In the genomic region with DNA sequence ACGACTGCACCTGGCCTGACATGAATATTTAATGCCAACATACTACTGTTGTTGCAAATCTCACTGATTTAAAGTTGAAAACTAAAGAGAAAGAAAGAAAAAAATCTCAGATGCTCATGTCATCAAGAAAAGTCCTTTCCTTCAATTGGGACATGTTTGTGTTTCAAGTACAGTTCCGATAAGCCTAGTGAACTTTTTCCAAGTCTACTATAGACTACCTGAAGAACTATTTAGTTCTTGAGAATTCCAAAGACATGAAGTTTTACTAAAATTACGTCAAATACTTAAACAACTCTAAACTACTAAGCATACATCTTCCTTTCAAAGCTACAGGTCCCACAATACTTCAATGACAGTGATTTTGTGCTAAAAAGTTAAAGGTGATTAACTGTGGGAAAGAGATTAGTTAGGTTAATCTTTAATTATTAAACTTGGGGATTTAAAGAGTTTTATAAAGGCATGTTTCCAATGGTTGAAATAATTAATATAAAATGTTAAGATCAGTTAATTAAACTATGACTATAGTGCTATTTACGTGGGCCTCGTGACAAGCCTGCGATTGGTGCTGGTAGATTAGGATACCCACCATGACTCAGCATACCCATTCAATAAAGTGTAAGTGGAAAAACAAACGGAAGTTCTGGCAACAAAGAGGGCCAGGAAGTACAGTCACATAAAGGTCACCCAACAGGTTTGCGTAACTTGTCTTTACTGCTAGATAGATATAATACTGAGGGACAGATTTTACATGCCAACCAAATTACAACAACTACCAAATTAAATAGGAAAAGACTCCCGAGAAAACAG, we compare ENCODE assay signal across 1 cellular context.
TF ChIP-seq lines count a peak whose summit lies in the region.

No MANE protein-coding gene starts in this region.

TF ChIP-seq in HepG2, 621 proteins besides CTCF, POLR2A, EP300 and RAD21 (continued from another document and continues in another):
- TF ChIP-seq ZNF318 (CRISPR knock-in tag; IDR thresholded peaks at IDR 0.05), result no peak
- TF ChIP-seq, protein P1, sequence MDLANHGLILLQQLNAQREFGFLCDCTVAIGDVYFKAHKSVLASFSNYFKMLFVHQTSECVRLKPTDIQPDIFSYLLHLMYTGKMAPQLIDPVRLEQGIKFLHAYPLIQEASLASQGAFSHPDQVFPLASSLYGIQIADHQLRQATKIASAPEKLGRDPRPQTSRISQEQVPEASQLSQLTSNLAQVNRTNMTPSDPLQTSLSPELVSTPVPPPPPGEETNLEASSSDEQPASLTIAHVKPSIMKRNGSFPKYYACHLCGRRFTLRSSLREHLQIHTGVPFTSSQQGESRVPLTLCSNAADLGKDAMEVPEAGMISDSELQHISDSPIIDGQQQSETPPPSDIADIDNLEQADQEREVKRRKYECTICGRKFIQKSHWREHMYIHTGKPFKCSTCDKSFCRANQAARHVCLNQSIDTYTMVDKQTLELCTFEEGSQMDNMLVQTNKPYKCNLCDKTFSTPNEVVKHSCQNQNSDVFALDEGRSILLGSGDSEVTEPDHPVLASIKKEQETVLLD (CRISPR knock-in tag; IDR thresholded peaks at IDR 0.05; ENCODE audit: low read depth), result no peak
- TF ChIP-seq FOXK1 (CRISPR knock-in tag; IDR thresholded peaks at IDR 0.05; ENCODE audit: borderline replicate concordance, low read depth), result peak; percentile 86; the same call in 1 of the 2 replicates
- no peak for TF ChIP-seq NAIF1 (CRISPR knock-in tag; IDR thresholded peaks at IDR 0.05; ENCODE audit: borderline replicate concordance)
- TF ChIP-seq GABPB1 (CRISPR knock-in tag; IDR thresholded peaks at IDR 0.05), result peak; percentile 72
- TF ChIP-seq EEA1 (CRISPR knock-in tag; IDR thresholded peaks at IDR 0.05; ENCODE audit: borderline replicate concordance), result no peak
- TF ChIP-seq ARNT (IDR thresholded peaks at IDR 0.05), result no peak
- no peak for TF ChIP-seq ZNF329 (CRISPR knock-in tag; IDR thresholded peaks at IDR 0.05; ENCODE audit: low read depth)
- no peak for TF ChIP-seq FIP1L1 (IDR thresholded peaks at IDR 0.05; ENCODE audit: borderline replicate concordance, insufficient read depth, low read depth, low read length)
- no peak for TF ChIP-seq EHMT2 (IDR thresholded peaks at IDR 0.05; ENCODE audit: borderline replicate concordance, low read depth, low read length)
- TF ChIP-seq ZNF512 (CRISPR knock-in tag; IDR thresholded peaks at IDR 0.05), result no peak
- TF ChIP-seq JUND (CRISPR knock-in tag; IDR thresholded peaks at IDR 0.05), result peak; percentile 28; the same call in 1 of the 2 replicates
- TF ChIP-seq ZNF7 (CRISPR knock-in tag; IDR thresholded peaks at IDR 0.05), result no peak
- no peak for TF ChIP-seq ZNF292 (CRISPR knock-in tag; IDR thresholded peaks at IDR 0.05; ENCODE audit: borderline replicate concordance, low read depth)
- TF ChIP-seq, protein P2, sequence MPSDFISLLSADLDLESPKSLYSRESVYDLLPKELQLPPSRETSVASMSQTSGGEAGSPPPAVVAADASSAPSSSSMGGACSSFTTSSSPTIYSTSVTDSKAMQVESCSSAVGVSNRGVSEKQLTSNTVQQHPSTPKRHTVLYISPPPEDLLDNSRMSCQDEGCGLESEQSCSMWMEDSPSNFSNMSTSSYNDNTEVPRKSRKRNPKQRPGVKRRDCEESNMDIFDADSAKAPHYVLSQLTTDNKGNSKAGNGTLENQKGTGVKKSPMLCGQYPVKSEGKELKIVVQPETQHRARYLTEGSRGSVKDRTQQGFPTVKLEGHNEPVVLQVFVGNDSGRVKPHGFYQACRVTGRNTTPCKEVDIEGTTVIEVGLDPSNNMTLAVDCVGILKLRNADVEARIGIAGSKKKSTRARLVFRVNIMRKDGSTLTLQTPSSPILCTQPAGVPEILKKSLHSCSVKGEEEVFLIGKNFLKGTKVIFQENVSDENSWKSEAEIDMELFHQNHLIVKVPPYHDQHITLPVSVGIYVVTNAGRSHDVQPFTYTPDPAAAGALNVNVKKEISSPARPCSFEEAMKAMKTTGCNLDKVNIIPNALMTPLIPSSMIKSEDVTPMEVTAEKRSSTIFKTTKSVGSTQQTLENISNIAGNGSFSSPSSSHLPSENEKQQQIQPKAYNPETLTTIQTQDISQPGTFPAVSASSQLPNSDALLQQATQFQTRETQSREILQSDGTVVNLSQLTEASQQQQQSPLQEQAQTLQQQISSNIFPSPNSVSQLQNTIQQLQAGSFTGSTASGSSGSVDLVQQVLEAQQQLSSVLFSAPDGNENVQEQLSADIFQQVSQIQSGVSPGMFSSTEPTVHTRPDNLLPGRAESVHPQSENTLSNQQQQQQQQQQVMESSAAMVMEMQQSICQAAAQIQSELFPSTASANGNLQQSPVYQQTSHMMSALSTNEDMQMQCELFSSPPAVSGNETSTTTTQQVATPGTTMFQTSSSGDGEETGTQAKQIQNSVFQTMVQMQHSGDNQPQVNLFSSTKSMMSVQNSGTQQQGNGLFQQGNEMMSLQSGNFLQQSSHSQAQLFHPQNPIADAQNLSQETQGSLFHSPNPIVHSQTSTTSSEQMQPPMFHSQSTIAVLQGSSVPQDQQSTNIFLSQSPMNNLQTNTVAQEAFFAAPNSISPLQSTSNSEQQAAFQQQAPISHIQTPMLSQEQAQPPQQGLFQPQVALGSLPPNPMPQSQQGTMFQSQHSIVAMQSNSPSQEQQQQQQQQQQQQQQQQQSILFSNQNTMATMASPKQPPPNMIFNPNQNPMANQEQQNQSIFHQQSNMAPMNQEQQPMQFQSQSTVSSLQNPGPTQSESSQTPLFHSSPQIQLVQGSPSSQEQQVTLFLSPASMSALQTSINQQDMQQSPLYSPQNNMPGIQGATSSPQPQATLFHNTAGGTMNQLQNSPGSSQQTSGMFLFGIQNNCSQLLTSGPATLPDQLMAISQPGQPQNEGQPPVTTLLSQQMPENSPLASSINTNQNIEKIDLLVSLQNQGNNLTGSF (CRISPR knock-in tag; IDR thresholded peaks at IDR 0.05), result no peak
- no peak for TF ChIP-seq ZNF790 (CRISPR knock-in tag; IDR thresholded peaks at IDR 0.05; ENCODE audit: borderline replicate concordance)
- no peak for TF ChIP-seq RBM39 (IDR thresholded peaks at IDR 0.05; ENCODE audit: low read depth, low read length, poor library complexity, severe bottlenecking)
- TF ChIP-seq SIN3B (IDR thresholded peaks at IDR 0.05; ENCODE audit: low read length), result no peak
- TF ChIP-seq ARID5B (CRISPR knock-in tag; IDR thresholded peaks at IDR 0.05), result peak; percentile 93
- TF ChIP-seq TBX2 (CRISPR knock-in tag; IDR thresholded peaks at IDR 0.05; ENCODE audit: borderline replicate concordance), result peak; percentile 40; the same call in 1 of the 2 replicates
- peak; percentile 59; the same call in 1 of the 2 replicates for TF ChIP-seq ZNF331 (CRISPR knock-in tag; IDR thresholded peaks at IDR 0.05)
- no peak for TF ChIP-seq FOXP1 (IDR thresholded peaks at IDR 0.05)
- TF ChIP-seq FOXP1 (CRISPR knock-in tag; IDR thresholded peaks at IDR 0.05), result peak; percentile 62; the same call in 1 of the 2 replicates
- TF ChIP-seq XRCC5 (optimal IDR thresholded peaks at IDR 0.05; ENCODE audit: low read length), result no peak
- no peak for TF ChIP-seq ZNF883 (CRISPR knock-in tag; IDR thresholded peaks at IDR 0.05; ENCODE audit: not compliant biosample characterization)
- TF ChIP-seq TAF15 (IDR thresholded peaks at IDR 0.05; ENCODE audit: low read depth, low read length, poor library complexity, severe bottlenecking), result no peak
- peak; percentile 37; the same call in 1 of the 2 replicates for TF ChIP-seq HDAC1 (CRISPR knock-in tag; IDR thresholded peaks at IDR 0.05)
- 0 out of 2 replicates have a peak, but pooled peaks have one; percentile 65 for TF ChIP-seq CSRNP1 (CRISPR knock-in tag; IDR thresholded peaks at IDR 0.05)
- peak; percentile 56; the same call in 1 of the 2 replicates for TF ChIP-seq ARNTL (CRISPR knock-in tag; IDR thresholded peaks at IDR 0.05)
- no peak for TF ChIP-seq ZFP90 (CRISPR knock-in tag; IDR thresholded peaks at IDR 0.05; ENCODE audit: borderline replicate concordance)
